25 cellular contexts compared by ENCODE assay signal in the genomic region with DNA sequence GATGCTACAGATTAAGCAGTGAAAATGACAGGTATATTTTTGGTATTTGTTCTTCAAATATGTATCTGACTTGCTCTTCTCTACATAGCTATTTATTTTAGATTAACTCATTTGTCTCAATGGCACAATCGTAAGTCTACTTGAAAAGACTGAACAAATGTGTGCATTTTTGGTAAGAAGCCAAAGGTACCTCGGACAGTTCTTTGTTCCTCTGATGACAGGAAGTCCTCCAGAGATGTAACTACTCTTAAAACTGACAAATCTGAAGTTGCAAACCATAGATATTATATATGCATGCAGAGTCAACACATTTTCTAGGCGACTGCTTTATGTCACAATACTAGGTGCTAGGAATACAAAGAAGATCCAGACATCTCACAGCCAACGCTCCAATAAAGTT.
"Had no signal": no experiment of that assay in that cellular context is flagged by ENCODE, and none has a peak within 500 bp of the region (broad histone marks: within the 10 kb centered on the region; RNA-seq: fewer than 3 reads in every experiment).

No MANE protein-coding gene starts in this region.

- H3K9me3 ChIP-seq: adrenal gland, body of pancreas, esophagus muscularis mucosa, left lung, lower lobe of right lung, right lobe of liver, thoracic aorta had no signal

- H3K9me3 Mint-ChIP-seq: activated naive CD8-positive, alpha-beta T cell treated with anti-CD3 and anti-CD28 coated beads for 36 hours; natural killer cell; stimulated activated effector memory CD8-positive, alpha-beta T cell treated with anti-CD3 and anti-CD28 coated beads, Interleukin-12 subunit alpha, Interleukin-12 subunit beta, amount 100 ng/mL, for 72 hours; stimulated activated naive CD8-positive, alpha-beta T cell treated with anti-CD3 and anti-CD28 coated beads, Interleukin-15, Interleukin-2, amounts not matched to agents 100 ng/mL and 50 ng/mL, for 24 hours had no signal

- H3K27me3 ChIP-seq: adrenal gland, body of pancreas, esophagus muscularis mucosa, left lung, right lobe of liver had no signal

- H3K27ac ChIP-seq: adrenal gland, body of pancreas, esophagus muscularis mucosa, left lung, lower lobe of right lung, right lobe of liver, thoracic aorta had no signal

- H3K27ac Mint-ChIP-seq: activated CD4-positive, alpha-beta T cell treated with anti-CD3 and anti-CD28 coated beads for 36 hours; activated naive CD8-positive, alpha-beta T cell treated with anti-CD3 and anti-CD28 coated beads for 36 hours; natural killer cell; stimulated activated effector memory CD8-positive, alpha-beta T cell treated with anti-CD3 and anti-CD28 coated beads, Interleukin-12 subunit alpha, Interleukin-12 subunit beta, amount 100 ng/mL, for 72 hours; stimulated activated naive CD8-positive, alpha-beta T cell treated with anti-CD3 and anti-CD28 coated beads, Interleukin-15, Interleukin-2, amounts not matched to agents 100 ng/mL and 50 ng/mL, for 24 hours had no signal

- H3K4me1 ChIP-seq: body of pancreas, esophagus muscularis mucosa, left lung, lower lobe of right lung, right lobe of liver had no signal

- H3K4me3 ChIP-seq: adrenal gland, body of pancreas, esophagus muscularis mucosa, left lung, lower lobe of right lung, right lobe of liver, thoracic aorta had no signal

- ATAC-seq: activated CD4-positive, alpha-beta T cell treated with anti-CD3 and anti-CD28 coated beads for 36 hours; body of pancreas; left lung; lower lobe of right lung; natural killer cell; right lobe of liver had no signal

- H3K27me3 Mint-ChIP-seq: activated CD4-positive, alpha-beta T cell treated with anti-CD3 and anti-CD28 coated beads for 36 hours; activated naive CD8-positive, alpha-beta T cell treated with anti-CD3 and anti-CD28 coated beads for 36 hours; stimulated activated naive CD8-positive, alpha-beta T cell treated with anti-CD3 and anti-CD28 coated beads, Interleukin-15, Interleukin-2, amounts not matched to agents 100 ng/mL and 50 ng/mL, for 24 hours had no signal

- H3K4me3 Mint-ChIP-seq: activated CD4-positive, alpha-beta T cell treated with anti-CD3 and anti-CD28 coated beads for 36 hours; activated naive CD8-positive, alpha-beta T cell treated with anti-CD3 and anti-CD28 coated beads for 36 hours; natural killer cell; stimulated activated effector memory CD8-positive, alpha-beta T cell treated with anti-CD3 and anti-CD28 coated beads, Interleukin-12 subunit alpha, Interleukin-12 subunit beta, amount 100 ng/mL, for 72 hours; stimulated activated naive CD8-positive, alpha-beta T cell treated with anti-CD3 and anti-CD28 coated beads, Interleukin-15, Interleukin-2, amounts not matched to agents 100 ng/mL and 50 ng/mL, for 24 hours had no signal

- DNase-seq: activated CD4-positive, alpha-beta T cell treated with anti-CD3 and anti-CD28 coated beads for 36 hours; activated CD4-positive, CD25-positive, alpha-beta regulatory T cell; activated effector memory CD4-positive, alpha-beta T cell treated with Interleukin-2 at 50 U/mL for 16 hours; activated naive CD4-positive, alpha-beta T cell treated with Interleukin-2 at 50 U/mL for 16 hours; activated naive CD8-positive, alpha-beta T cell treated with anti-CD3 and anti-CD28 coated beads for 36 hours; activated T-cell treated with anti-CD3 and anti-CD28 coated beads for 4 hours; adrenal gland; aorta; body of pancreas; dermis blood vessel endothelial cell; effector CD4-positive, alpha-beta T cell; left lung; lower lobe of right lung; mesendoderm; natural killer cell; posterior cingulate gyrus; right lobe of liver; small intestine; stimulated activated CD4-positive, alpha-beta T cell treated with anti-CD3 and anti-CD28 coated beads, Interleukin-4, amount 100 ng/mL, for 24 hours; T-helper 2 cell; trophoblast cell had no signal
